In genomic region chr5:114418546-114419388, GRCh38 we compare ENCODE assay signal across 12 cellular contexts. TPM values are rescaled to one million over a fixed set of nuclear protein-coding genes. Genes with fewer than 3 reads are reported as not detected.
DNase-seq lines count a peak whose midpoint lies in the region; ATAC-seq lines count a peak whose summit lies in the region.
"Had no signal": no experiment of that assay in that cellular context is flagged by ENCODE, and none has a peak within 500 bp of the region (broad histone marks: within the 10 kb centered on the region; RNA-seq: fewer than 3 reads in every experiment).

No MANE protein-coding gene starts in this region.

- no peaks in the 10 kb centered on the region for H3K4me1 Mint-ChIP-seq in T-cell

- ATAC-seq in GM18870 (IDR thresholded peaks at IDR 0.05; ENCODE audit: unreplicated experiment) (peak; percentile 97), HG02610 (IDR thresholded peaks at IDR 0.05; ENCODE audit: unreplicated experiment) (peak; percentile 99), HG03521 (IDR thresholded peaks at IDR 0.05; ENCODE audit: unreplicated experiment) (peak; percentile 91), T-cell (replicated peaks in 1 of 4) (no peak)
- ATAC-seq: naive thymus-derived CD8-positive, alpha-beta T cell had no signal

- POLR2A ChIA-PET in T-cell (lab: Charles Lee), result no interaction called here

- H3K27ac Mint-ChIP-seq in T-cell, result no peak overlapping the region
- H3K27ac Mint-ChIP-seq: naive thymus-derived CD8-positive, alpha-beta T cell had no signal

- peak; percentile 65 for DNase-seq in medulla oblongata (ENCODE audit: extremely low spot score)
- no peak for DNase-seq in NCI-H2081 (lab: John Stamatoyannopoulos, UW)
- no peak for DNase-seq in SW 1271 (lab: John Stamatoyannopoulos, UW)
- DNase-seq in GF-D8 (lab: John Stamatoyannopoulos, UW), result no peak
- no peak for DNase-seq in T-cell
- DNase-seq: DMS79 treated with DMSO at 0.1 percent for 48 hours; IMR-90; naive thymus-derived CD8-positive, alpha-beta T cell; SHP77 treated with DMSO at 0.1 percent for 48 hours had no signal

- no peaks in the 10 kb centered on the region for H3K27me3 Mint-ChIP-seq in T-cell

- CTCF ChIA-PET in T-cell (lab: Charles Lee), result no interaction called here

- no peak overlapping the region for H3K4me3 Mint-ChIP-seq in T-cell
- H3K4me3 Mint-ChIP-seq: naive thymus-derived CD8-positive, alpha-beta T cell had no signal

- H3K36me3 Mint-ChIP-seq in T-cell, result no peaks in the 10 kb centered on the region
- H3K36me3 Mint-ChIP-seq: naive thymus-derived CD8-positive, alpha-beta T cell had no signal

- H3K9me3 Mint-ChIP-seq in T-cell, result no peaks in the 10 kb centered on the region
- H3K9me3 Mint-ChIP-seq: naive thymus-derived CD8-positive, alpha-beta T cell had no signal

RNA-seq across cellular contexts. Expression of gene KCNN2, which starts 56.9 kb away (rescaled TPM):
- not detected for total RNA-seq in T-cell
- total RNA-seq: naive thymus-derived CD8-positive, alpha-beta T cell had no signal

Comparison
In these comparisons a context has a peak if more than half of its experiments do, and no peak if none do; other contexts are left out.
1. ATAC-seq: peak in GM18870 (single experiment), HG02610 (single experiment) and HG03521 (single experiment); none in T-cell (0 of 4).